In the genomic region with DNA sequence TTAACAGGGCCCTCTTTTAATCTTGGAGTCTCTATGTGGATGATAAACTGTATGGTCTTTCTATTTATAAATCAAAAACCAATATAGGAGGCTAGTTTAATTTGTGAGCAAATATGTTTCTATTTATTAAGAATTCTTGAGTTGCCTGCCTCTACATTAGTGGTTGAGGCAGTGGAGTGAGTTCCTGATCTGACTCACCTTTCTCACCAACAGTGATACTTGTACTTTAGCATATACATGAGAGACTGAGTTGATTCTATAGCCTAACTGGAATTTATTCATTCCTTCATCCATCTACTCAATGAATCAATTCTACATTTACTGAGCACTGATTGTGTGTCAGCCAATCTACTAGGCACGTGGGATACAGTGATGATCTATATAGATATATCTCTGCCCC, we compare ENCODE assay signal across 1 cellular context.
A peak's percentile ranks its signal among the peaks of the same experiment; 100 is the strongest.
TF ChIP-seq lines count a peak whose summit lies in the region.

No MANE protein-coding gene starts in this region.

TF ChIP-seq in GM12878, 131 proteins besides CTCF, POLR2A, EP300 and RAD21 (continued from another document):
- TF ChIP-seq, protein P1, sequence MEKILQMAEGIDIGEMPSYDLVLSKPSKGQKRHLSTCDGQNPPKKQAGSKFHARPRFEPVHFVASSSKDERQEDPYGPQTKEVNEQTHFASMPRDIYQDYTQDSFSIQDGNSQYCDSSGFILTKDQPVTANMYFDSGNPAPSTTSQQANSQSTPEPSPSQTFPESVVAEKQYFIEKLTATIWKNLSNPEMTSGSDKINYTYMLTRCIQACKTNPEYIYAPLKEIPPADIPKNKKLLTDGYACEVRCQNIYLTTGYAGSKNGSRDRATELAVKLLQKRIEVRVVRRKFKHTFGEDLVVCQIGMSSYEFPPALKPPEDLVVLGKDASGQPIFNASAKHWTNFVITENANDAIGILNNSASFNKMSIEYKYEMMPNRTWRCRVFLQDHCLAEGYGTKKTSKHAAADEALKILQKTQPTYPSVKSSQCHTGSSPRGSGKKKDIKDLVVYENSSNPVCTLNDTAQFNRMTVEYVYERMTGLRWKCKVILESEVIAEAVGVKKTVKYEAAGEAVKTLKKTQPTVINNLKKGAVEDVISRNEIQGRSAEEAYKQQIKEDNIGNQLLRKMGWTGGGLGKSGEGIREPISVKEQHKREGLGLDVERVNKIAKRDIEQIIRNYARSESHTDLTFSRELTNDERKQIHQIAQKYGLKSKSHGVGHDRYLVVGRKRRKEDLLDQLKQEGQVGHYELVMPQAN (conservative IDR thresholded peaks at IDR 0.05), result no peak
- TF ChIP-seq IRF4 (IDR thresholded peaks at IDR 0.05; ENCODE audit: low read depth, low read length), result peak; percentile 49; the same call in 1 of the 2 replicates
- TF ChIP-seq ZNF622 (IDR thresholded peaks at IDR 0.05), result no peak
- no peak for TF ChIP-seq BHLHE40 (IDR thresholded peaks at IDR 0.05; ENCODE audit: borderline replicate concordance in 1 of 2, low read depth in 2 of 2, low read length in 1 of 2)
- TF ChIP-seq ZNF384 (IDR thresholded peaks at IDR 0.05; ENCODE audit: borderline replicate concordance, low read depth, low read length), result no peak
- TF ChIP-seq, protein P2, sequence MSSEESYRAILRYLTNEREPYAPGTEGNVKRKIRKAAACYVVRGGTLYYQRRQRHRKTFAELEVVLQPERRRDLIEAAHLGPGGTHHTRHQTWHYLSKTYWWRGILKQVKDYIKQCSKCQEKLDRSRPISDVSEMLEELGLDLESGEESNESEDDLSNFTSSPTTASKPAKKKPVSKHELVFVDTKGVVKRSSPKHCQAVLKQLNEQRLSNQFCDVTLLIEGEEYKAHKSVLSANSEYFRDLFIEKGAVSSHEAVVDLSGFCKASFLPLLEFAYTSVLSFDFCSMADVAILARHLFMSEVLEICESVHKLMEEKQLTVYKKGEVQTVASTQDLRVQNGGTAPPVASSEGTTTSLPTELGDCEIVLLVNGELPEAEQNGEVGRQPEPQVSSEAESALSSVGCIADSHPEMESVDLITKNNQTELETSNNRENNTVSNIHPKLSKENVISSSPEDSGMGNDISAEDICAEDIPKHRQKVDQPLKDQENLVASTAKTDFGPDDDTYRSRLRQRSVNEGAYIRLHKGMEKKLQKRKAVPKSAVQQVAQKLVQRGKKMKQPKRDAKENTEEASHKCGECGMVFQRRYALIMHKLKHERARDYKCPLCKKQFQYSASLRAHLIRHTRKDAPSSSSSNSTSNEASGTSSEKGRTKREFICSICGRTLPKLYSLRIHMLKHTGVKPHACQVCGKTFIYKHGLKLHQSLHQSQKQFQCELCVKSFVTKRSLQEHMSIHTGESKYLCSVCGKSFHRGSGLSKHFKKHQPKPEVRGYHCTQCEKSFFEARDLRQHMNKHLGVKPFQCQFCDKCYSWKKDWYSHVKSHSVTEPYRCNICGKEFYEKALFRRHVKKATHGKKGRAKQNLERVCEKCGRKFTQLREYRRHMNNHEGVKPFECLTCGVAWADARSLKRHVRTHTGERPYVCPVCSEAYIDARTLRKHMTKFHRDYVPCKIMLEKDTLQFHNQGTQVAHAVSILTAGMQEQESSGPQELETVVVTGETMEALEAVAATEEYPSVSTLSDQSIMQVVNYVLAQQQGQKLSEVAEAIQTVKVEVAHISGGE (CRISPR knock-in tag; IDR thresholded peaks at IDR 0.05), result no peak
- TF ChIP-seq FOS (IDR thresholded peaks at IDR 0.05; ENCODE audit: borderline replicate concordance, extremely low read depth, insufficient read length), result no peak
